In the genomic region with DNA sequence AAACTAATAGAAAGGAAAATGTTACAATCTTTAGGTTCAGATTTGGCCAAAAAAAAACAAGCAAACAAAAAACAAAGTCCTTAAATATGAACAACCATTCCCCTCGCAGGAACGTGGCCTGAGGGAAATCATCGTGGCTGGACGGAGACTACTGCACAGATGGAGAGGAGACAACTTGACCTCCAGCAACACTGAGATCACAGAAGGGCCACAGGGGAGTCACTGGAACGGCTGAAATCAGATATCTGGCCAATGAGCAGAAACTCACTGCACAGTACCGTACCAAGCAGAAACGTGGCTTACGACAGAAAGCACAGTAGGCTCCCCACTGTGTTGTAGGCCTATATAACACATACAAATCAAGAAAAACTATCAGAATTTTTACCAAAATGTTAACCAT, we compare ENCODE assay signal across 15 cellular contexts.
"Had no signal": no experiment of that assay in that cellular context is flagged by ENCODE, and none has a peak within 500 bp of the region (broad histone marks: within the 10 kb centered on the region; RNA-seq: fewer than 3 reads in every experiment).

No MANE protein-coding gene starts in this region.

- H3K36me3 ChIP-seq: ovary had no signal

- H3K4me3 ChIP-seq: ovary, tibial nerve, vagina had no signal

- H3K27ac ChIP-seq: ovary, tibial nerve, vagina had no signal

- H3K4me3 Mint-ChIP-seq: effector memory CD8-positive, alpha-beta T cell; immature natural killer cell; natural killer cell treated with Interleukin-12 subunit alpha and Interleukin-12 subunit beta and Interleukin-15 and Interleukin-18, amount 100 ng/mL, for 72 hours had no signal

- H3K27me3 ChIP-seq: ovary, tibial nerve, vagina had no signal

- H3K36me3 Mint-ChIP-seq: natural killer cell treated with Interleukin-12 subunit alpha and Interleukin-12 subunit beta and Interleukin-15 and Interleukin-18, amount 100 ng/mL, for 72 hours had no signal

- H3K27me3 Mint-ChIP-seq: effector memory CD8-positive, alpha-beta T cell; natural killer cell treated with Interleukin-12 subunit alpha and Interleukin-12 subunit beta and Interleukin-15 and Interleukin-18, amount 100 ng/mL, for 72 hours had no signal

- H3K9me3 Mint-ChIP-seq: activated naive CD4-positive, alpha-beta T cell treated with anti-CD3 and anti-CD28 coated beads, Interleukin-2, amount 50 U/mL, for 72 hours; effector memory CD8-positive, alpha-beta T cell; immature natural killer cell; natural killer cell treated with Interleukin-12 subunit alpha and Interleukin-12 subunit beta and Interleukin-15 and Interleukin-18, amount 100 ng/mL, for 72 hours had no signal

- H3K9me3 ChIP-seq: ovary, tibial nerve, vagina had no signal

- H3K27ac Mint-ChIP-seq: activated naive CD4-positive, alpha-beta T cell treated with anti-CD3 and anti-CD28 coated beads, Interleukin-2, amount 50 U/mL, for 72 hours; immature natural killer cell; natural killer cell treated with Interleukin-12 subunit alpha and Interleukin-12 subunit beta and Interleukin-15 and Interleukin-18, amount 100 ng/mL, for 72 hours had no signal

- DNase-seq: activated CD4-positive, alpha-beta T cell treated with anti-CD3 and anti-CD28 coated beads, Interleukin-2, amount 50 U/mL, for 4 hours; activated CD4-positive, CD25-positive, alpha-beta regulatory T cell treated with anti-CD3 and anti-CD28 coated beads, Interleukin-2, amount 50 U/mL, for 72 hours; activated effector memory CD4-positive, alpha-beta T cell treated with Interleukin-2 at 50 U/mL for 16 hours; activated T-cell treated with anti-CD3 and anti-CD28 coated beads, Interleukin-2, amount 50 U/mL, for 1 hour; amniotic stem cell; effector memory CD8-positive, alpha-beta T cell; immature natural killer cell; mammary epithelial cell; ovary; small intestine; T-helper 2 cell had no signal

- ATAC-seq: activated naive CD4-positive, alpha-beta T cell treated with anti-CD3 and anti-CD28 coated beads, Interleukin-2, amount 50 U/mL, for 72 hours; effector memory CD8-positive, alpha-beta T cell; natural killer cell treated with Interleukin-12 subunit alpha and Interleukin-12 subunit beta and Interleukin-15 and Interleukin-18, amount 100 ng/mL, for 72 hours had no signal
